2 cellular contexts compared by ENCODE assay signal in the genomic region with DNA sequence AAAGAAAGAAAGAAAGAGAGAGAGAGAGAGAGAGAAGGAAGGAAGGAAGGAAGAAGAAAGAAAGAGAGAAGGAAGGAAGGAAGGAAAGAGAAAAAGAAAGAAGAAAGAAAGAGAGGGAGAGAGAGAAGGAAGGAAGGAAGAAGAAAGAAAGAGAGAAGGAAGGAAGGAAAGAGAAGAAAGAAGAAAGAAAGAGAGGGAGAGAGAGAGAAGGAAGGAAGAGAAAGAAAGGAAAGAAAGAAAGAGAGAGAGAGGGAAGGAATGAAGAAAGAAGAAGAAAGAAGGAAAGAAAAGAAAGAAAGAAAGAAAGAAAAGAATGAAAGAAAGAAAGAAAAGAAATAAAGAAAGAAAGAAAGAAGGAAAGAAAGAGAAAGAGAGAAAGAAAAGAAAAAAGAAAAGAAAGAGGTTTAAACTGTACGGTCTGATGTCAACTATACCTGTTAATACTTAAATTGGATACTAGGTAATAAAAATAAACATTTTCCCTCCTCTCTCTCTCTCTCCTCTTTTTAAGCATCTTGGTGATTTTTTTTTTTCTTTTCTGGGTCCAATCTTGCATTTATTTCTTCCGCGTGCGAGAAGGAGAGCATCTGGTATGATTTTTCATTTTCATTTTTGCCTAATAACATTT.
TF ChIP-seq lines count a peak whose summit lies in the region.

No MANE protein-coding gene starts in this region.

TF ChIP-seq in HepG2, 621 proteins besides CTCF, POLR2A, EP300 and RAD21 (continued from another document):
- TF ChIP-seq, protein P1, sequence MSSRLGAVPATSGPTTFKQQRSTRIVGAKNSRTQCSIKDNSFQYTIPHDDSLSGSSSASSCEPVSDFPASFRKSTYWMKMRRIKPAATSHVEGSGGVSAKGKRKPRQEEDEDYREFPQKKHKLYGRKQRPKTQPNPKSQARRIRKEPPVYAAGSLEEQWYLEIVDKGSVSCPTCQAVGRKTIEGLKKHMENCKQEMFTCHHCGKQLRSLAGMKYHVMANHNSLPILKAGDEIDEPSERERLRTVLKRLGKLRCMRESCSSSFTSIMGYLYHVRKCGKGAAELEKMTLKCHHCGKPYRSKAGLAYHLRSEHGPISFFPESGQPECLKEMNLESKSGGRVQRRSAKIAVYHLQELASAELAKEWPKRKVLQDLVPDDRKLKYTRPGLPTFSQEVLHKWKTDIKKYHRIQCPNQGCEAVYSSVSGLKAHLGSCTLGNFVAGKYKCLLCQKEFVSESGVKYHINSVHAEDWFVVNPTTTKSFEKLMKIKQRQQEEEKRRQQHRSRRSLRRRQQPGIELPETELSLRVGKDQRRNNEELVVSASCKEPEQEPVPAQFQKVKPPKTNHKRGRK (CRISPR knock-in tag; IDR thresholded peaks at IDR 0.05) = peak; percentile 64; the same call in 1 of the 2 replicates
- TF ChIP-seq SRSF9 (IDR thresholded peaks at IDR 0.05; ENCODE audit: borderline replicate concordance, insufficient read depth, low read depth, low read length, poor library complexity, severe bottlenecking) = peak; percentile 79

TF ChIP-seq in K562, 482 proteins besides CTCF, POLR2A, EP300 and RAD21 (continued from another document):
- TF ChIP-seq, protein P1 (tag; IDR thresholded peaks at IDR 0.05) = peak; percentile 89
- TF ChIP-seq RBM39 (optimal IDR thresholded peaks at IDR 0.05; ENCODE audit: low read depth, low read length) = no peak
